In the genomic region with DNA sequence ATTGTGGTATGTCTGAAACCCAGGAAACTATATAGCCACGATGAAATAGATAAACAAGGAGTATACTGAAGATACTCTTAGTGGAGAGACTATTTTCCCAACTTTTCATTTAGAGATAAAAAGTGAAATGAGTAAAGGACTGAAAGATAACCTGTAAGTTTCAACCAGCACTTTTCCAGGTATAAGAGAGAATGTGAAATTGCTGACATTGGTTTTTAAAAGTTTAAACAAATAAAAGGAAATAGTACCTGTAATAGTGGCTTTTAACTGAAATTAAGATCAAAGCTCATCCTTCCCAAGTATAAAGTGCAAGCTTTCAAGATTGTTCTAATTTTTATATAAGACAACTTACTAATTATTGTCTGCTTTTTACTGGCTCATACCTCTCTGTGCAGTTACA, we compare ENCODE assay signal across 20 cellular contexts.
DNase-seq lines count a peak whose midpoint lies in the region; ATAC-seq, FAIRE-seq and TF ChIP-seq lines count a peak whose summit lies in the region.
"Had no signal": no experiment of that assay in that cellular context is flagged by ENCODE, and none has a peak within 500 bp of the region (broad histone marks: within the 10 kb centered on the region; RNA-seq: fewer than 3 reads in every experiment).

No MANE protein-coding gene starts in this region.

- H3K36me3 Mint-ChIP-seq in chondrocyte (ENCODE audit: low read depth): no peaks in the 10 kb centered on the region
- H3K36me3 Mint-ChIP-seq: IgD-negative memory B cell had no signal

- ATAC-seq in HepG2: no peak
- ATAC-seq in right lobe of liver: no peak
- ATAC-seq in gastrocnemius medialis: no peak
- ATAC-seq: GM23338, HCT116 had no signal

- H3K27ac Mint-ChIP-seq in chondrocyte (ENCODE audit: unreplicated experiment): peak overlapping the region; percentile 55
- H3K27ac Mint-ChIP-seq: CD4-positive, alpha-beta T cell; GM23338; HFFc6; IgD-negative memory B cell had no signal

- FAIRE-seq in HepG2 (lab: Jason Lieb, UNC) (no peak), GM19239 (lab: Jason Lieb, UNC) (no peak)
- FAIRE-seq: D721Med, GM12891 had no signal

- H3K4me2 ChIP-seq in HepG2 (ENCODE audit: low read depth, low read length): no peak overlapping the region
- no peak overlapping the region for H3K4me2 ChIP-seq in osteoblast (ENCODE audit: insufficient read depth, low read length)
- H3K4me2 ChIP-seq: GM23338 had no signal

- no peaks in the 10 kb centered on the region for H3K27me3 Mint-ChIP-seq in chondrocyte (ENCODE audit: low read depth)
- H3K27me3 Mint-ChIP-seq: IgD-negative memory B cell had no signal

- no peak for TF ChIP-seq CTCF in HepG2 (CRISPR knock-in tag; IDR thresholded peaks at IDR 0.05)
- no peak for TF ChIP-seq CTCF in right lobe of liver (IDR thresholded peaks at IDR 0.05)
- no peak for TF ChIP-seq CTCF in chondrocyte (IDR thresholded peaks at IDR 0.05)
- TF ChIP-seq CTCF in osteoblast (IDR thresholded peaks at IDR 0.05; ENCODE audit: extremely low read depth, low read depth, low read length): no peak
- no peak for TF ChIP-seq CTCF in gastrocnemius medialis (IDR thresholded peaks at IDR 0.05 in 4 of 5, conservative IDR thresholded peaks at IDR 0.05 in 1 of 5)

- H3K79me2 ChIP-seq in HepG2 (ENCODE audit: insufficient read depth, low read length) (no peaks in the 10 kb centered on the region), osteoblast (ENCODE audit: insufficient read depth, low read length) (no peaks in the 10 kb centered on the region)

- POLR2A ChIA-PET in HepG2 (lab: Yijun Ruan, JAX): interaction anchor here (1.5 kb wide), 1 partner anchor 130 kb away, joined by 3 read pairs; the partner anchor contains the start of gene CCN2

- TF ChIP-seq RAD21 in HepG2 (CRISPR knock-in tag; IDR thresholded peaks at IDR 0.05): no peak

- no peaks in the 10 kb centered on the region for H4K20me1 ChIP-seq in HepG2 (ENCODE audit: insufficient read depth, low read length)
- no peaks in the 10 kb centered on the region for H4K20me1 ChIP-seq in osteoblast (ENCODE audit: insufficient read depth, low read length)

- TF ChIP-seq POLR2A in HepG2 (IDR thresholded peaks at IDR 0.05; ENCODE audit: insufficient read depth in 1 of 2, low read depth in 2 of 2, low read length in 2 of 2): no peak
- no peak for TF ChIP-seq POLR2A in right lobe of liver (IDR thresholded peaks at IDR 0.05)
- no peak for TF ChIP-seq POLR2A in gastrocnemius medialis (IDR thresholded peaks at IDR 0.05)

- in situ Hi-C loops in HepG2 (cut with HindIII; ENCODE audit: extremely low pct_ligation_motif_present, low pct_unique_long_range_greater_than_20kb) (no loop called here), gastrocnemius medialis (cut with MboI; ENCODE audit: low sequenced_read_pairs in 4 of 4) (no loop called here)

- DNase-seq in HepG2 (ENCODE audit: low spot score): no peak
- DNase-seq in right lobe of liver: no peak
- DNase-seq in chondrocyte (ENCODE audit: low spot score): no peak
- no peak for DNase-seq in osteoblast (ENCODE audit: insufficient read length, low spot score, missing footprints)
- DNase-seq in RKO (ENCODE audit: low spot score): no peak
- no peak for DNase-seq in gastrocnemius medialis
- DNase-seq in GM19239 (ENCODE audit: insufficient read length, low spot score): no peak
- DNase-seq: 8988T; AML-193; Caco-2; CD4-positive, alpha-beta T cell; H7; HFFc6 had no signal

- no peaks in the 10 kb centered on the region for H3K36me3 ChIP-seq in HepG2 (replicated peaks in 1 of 2; ENCODE audit: control insufficient read depth in 1 of 2, insufficient read depth in 2 of 2, low read length in 2 of 2)
- no peaks in the 10 kb centered on the region for H3K36me3 ChIP-seq in right lobe of liver
- H3K36me3 ChIP-seq in osteoblast (ENCODE audit: insufficient read depth, low read length): no peaks in the 10 kb centered on the region
- H3K36me3 ChIP-seq in gastrocnemius medialis: no peaks in the 10 kb centered on the region

- H3K4me3 Mint-ChIP-seq in chondrocyte (ENCODE audit: unreplicated experiment): no peak overlapping the region
- H3K4me3 Mint-ChIP-seq: CD4-positive, alpha-beta T cell; GM23338; HFFc6; IgD-negative memory B cell had no signal

- H3K4me1 ChIP-seq in HepG2 (ENCODE audit: insufficient read depth, low read length) (peaks cover 14% of the 10 kb centered on the region; the same call in 1 of the 2 replicates), right lobe of liver (no peaks in the 10 kb centered on the region), osteoblast (ENCODE audit: insufficient read depth, low read length) (peaks cover 21% of the 10 kb centered on the region), gastrocnemius medialis (no peaks in the 10 kb centered on the region)

- H3K27me3 ChIP-seq in HepG2 (ENCODE audit: control insufficient read depth in 1 of 2, insufficient read depth in 2 of 2, low read length in 2 of 2) (no peaks in the 10 kb centered on the region), right lobe of liver (no peaks in the 10 kb centered on the region), osteoblast (ENCODE audit: insufficient read depth, low read length) (no peaks in the 10 kb centered on the region), gastrocnemius medialis (no peaks in the 10 kb centered on the region)

- peaks cover 58% of the 10 kb centered on the region for H3K4me1 Mint-ChIP-seq in chondrocyte (ENCODE audit: low read depth)

- intact Hi-C loops in HepG2 (cut with micrococcal nuclease; ENCODE audit: unreplicated experiment): no loop called here
- intact Hi-C loops in right lobe of liver (cut with DNase I): no loop called here
- intact Hi-C loops in gastrocnemius medialis (cut with DNase I; ENCODE audit: low total_unique reads): no loop called here

- TF ChIP-seq EP300 in HepG2 (IDR thresholded peaks at IDR 0.05; ENCODE audit: low read depth in 2 of 2, low read length in 2 of 2): no peak
- TF ChIP-seq EP300 in HepG2 (CRISPR knock-in tag; IDR thresholded peaks at IDR 0.05; ENCODE audit: borderline replicate concordance): no peak

- H3K4me3 ChIP-seq in HepG2 (replicated peaks in 1 of 3; ENCODE audit: insufficient read depth in 1 of 3, low read depth in 2 of 3, low read length in 3 of 3): no peak overlapping the region
- no peak overlapping the region for H3K4me3 ChIP-seq in right lobe of liver
- H3K4me3 ChIP-seq in osteoblast (ENCODE audit: insufficient read depth, low read length): no peak overlapping the region
- H3K4me3 ChIP-seq in gastrocnemius medialis: no peak overlapping the region
- H3K4me3 ChIP-seq: GM23338 had no signal

- H3K9me3 ChIP-seq in HepG2 (ENCODE audit: low read length): no peaks in the 10 kb centered on the region
- H3K9me3 ChIP-seq in right lobe of liver: no peaks in the 10 kb centered on the region
- H3K9me3 ChIP-seq in osteoblast (ENCODE audit: low read depth, low read length): no peaks in the 10 kb centered on the region
- H3K9me3 ChIP-seq in gastrocnemius medialis: no peaks in the 10 kb centered on the region
- H3K9me3 ChIP-seq: Caco-2 had no signal

- H2AFZ ChIP-seq in HepG2 (ENCODE audit: low read length): no peak overlapping the region
- H2AFZ ChIP-seq in osteoblast (ENCODE audit: low read length): peak overlapping the region; percentile 18
- H2AFZ ChIP-seq: GM23338 had no signal

- BruUV-seq in HepG2 (replicated peaks; lab: Mats Ljungman, UMichigan): no TSS peak

- H3K9ac ChIP-seq in HepG2 (ENCODE audit: insufficient read depth, low read depth, low read length): no peak overlapping the region

- CTCF ChIA-PET in HepG2 (lab: Yijun Ruan, JAX; ENCODE audit: low intra/inter-chr PET ratio, low total read pairs): no interaction called here

- H3K9me3 Mint-ChIP-seq in chondrocyte (ENCODE audit: low read depth): peaks cover 7% of the 10 kb centered on the region
- H3K9me3 Mint-ChIP-seq: CD4-positive, alpha-beta T cell; GM23338; HFFc6 had no signal

- 28% methylated on average over 1 of the region's 1 CpG for WGBS in HepG2 (ENCODE audit: low lambda C conversion rate)
- WGBS in right lobe of liver (ENCODE audit: insufficient coverage, low coverage, low lambda C conversion rate, missing lambda C conversion rate): 47% methylated on average over 1 of the region's 1 CpG

- H3K27ac ChIP-seq in HepG2 (ENCODE audit: extremely low read length, insufficient read depth, low read length) (no peak overlapping the region), right lobe of liver (no peak overlapping the region), osteoblast (ENCODE audit: low read depth, low read length) (no peak overlapping the region), gastrocnemius medialis (no peak overlapping the region)
- H3K27ac ChIP-seq: C4-2B, HL-60 had no signal

TF ChIP-seq in HepG2, 621 proteins besides CTCF, POLR2A, EP300 and RAD21:
- TF ChIP-seq NBN (conservative IDR thresholded peaks at IDR 0.05) (no peak), HNF4A (CRISPR knock-in tag; IDR thresholded peaks at IDR 0.05) (no peak), GATAD1 (CRISPR knock-in tag; IDR thresholded peaks at IDR 0.05) (no peak), MAFF (IDR thresholded peaks at IDR 0.05; ENCODE audit: low read depth, low read length) (peak; percentile 86), MAFK (conservative IDR thresholded peaks at IDR 0.05 in 1 of 2, IDR thresholded peaks at IDR 0.05 in 1 of 2; ENCODE audit: low read length in 2 of 2) (peak; percentile 82 to 92)
